In the genomic region with DNA sequence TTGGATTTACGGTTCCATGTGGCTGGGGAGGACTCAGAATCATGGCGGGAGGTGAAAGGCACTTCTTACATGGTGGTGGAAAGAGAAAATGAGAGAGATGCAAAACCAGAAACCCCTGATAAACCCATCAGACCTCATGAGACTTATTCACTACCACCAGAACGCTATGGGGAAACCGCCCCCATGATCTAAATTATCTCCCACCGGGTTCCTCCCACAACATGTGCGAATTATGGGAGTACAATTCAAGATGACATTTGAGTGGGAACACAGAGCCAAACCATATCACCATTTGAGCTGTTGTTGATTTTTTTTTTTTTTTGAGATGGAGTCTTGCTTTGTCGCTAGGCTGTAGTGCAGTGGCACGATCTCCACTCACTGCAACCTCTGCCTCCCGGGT, we compare ENCODE assay signal across 33 cellular contexts. TPM values are rescaled to one million over a fixed set of nuclear protein-coding genes. Genes with fewer than 3 reads are reported as not detected.
"Had no signal": no experiment of that assay in that cellular context is flagged by ENCODE, and none has a peak within 500 bp of the region (broad histone marks: within the 10 kb centered on the region; RNA-seq: fewer than 3 reads in every experiment).

No MANE protein-coding gene starts in this region.

- ATAC-seq: activated CD8-positive, alpha-beta T cell treated with anti-CD3 and anti-CD28 coated beads for 36 hours; activated naive CD4-positive, alpha-beta T cell treated with anti-CD3 and anti-CD28 coated beads, Interleukin-2, amount 50 U/mL, for 72 hours; activated T-cell treated with anti-CD3 and anti-CD28 coated beads, Interleukin-2, amount 50 U/mL, for 4 hours; activated T-cell treated with anti-CD3 and anti-CD28 coated beads, Interleukin-2, amount 50 U/mL, for 72 hours; activated T-helper 17 cell treated with anti-CD3 and anti-CD28 coated beads, Interleukin-2, amount 50 U/mL, for 72 hours had no signal

- H3K4me3 ChIP-seq: adrenal gland, cardiac muscle cell had no signal

- H3K27ac ChIP-seq: adrenal gland, cardiac muscle cell, VCaP had no signal

- FAIRE-seq: astrocyte, bronchial epithelial cell, TTC549 had no signal

- H3K9me3 ChIP-seq: adrenal gland had no signal

- H3K36me3 ChIP-seq: adrenal gland, cardiac muscle cell had no signal

- DNase-seq: activated B cell treated with CpG ODN at 0.5 μM for 24 hours; activated CD4-positive, alpha-beta memory T cell treated with anti-CD3 and anti-CD28 coated beads for 36 hours; activated CD4-positive, alpha-beta T cell treated with anti-CD3 and anti-CD28 coated beads for 4 hours; activated CD4-positive, alpha-beta T cell treated with anti-CD3 and anti-CD28 coated beads, Interleukin-2, amount 10 ng/mL, durations not matched to agents 24 days and 14 days; activated CD4-positive, alpha-beta T cell treated with anti-CD3 and anti-CD28 coated beads, Interleukin-2, amount 50 U/mL, for 1 hour; activated CD4-positive, alpha-beta T cell treated with anti-CD3 and anti-CD28 coated beads, Interleukin-2, amount 50 U/mL, for 4 hours; activated CD4-positive, CD25-positive, alpha-beta regulatory T cell treated with anti-CD3 and anti-CD28 coated beads, Interleukin-2, amount 50 U/mL, for 72 hours; activated CD8-positive, alpha-beta memory T cell treated with anti-CD3 and anti-CD28 coated beads, Interleukin-2, amount 50 U/mL, for 4 hours; activated CD8-positive, alpha-beta T cell treated with anti-CD3 and anti-CD28 coated beads for 36 hours; activated effector memory CD4-positive, alpha-beta T cell treated with anti-CD3 and anti-CD28 coated beads, Interleukin-2, amount 50 U/mL, for 16 hours; activated gamma-delta T cell treated with Interleukin-2 at 50 U/mL for 16 hours; activated naive CD4-positive, alpha-beta T cell; activated naive CD4-positive, alpha-beta T cell treated with anti-CD3 and anti-CD28 coated beads for 36 hours; activated naive CD4-positive, alpha-beta T cell treated with anti-CD3 and anti-CD28 coated beads, Interleukin-2, amount 50 U/mL, for 16 hours; activated naive CD8-positive, alpha-beta T cell treated with anti-CD3 and anti-CD28 coated beads for 36 hours; activated T-cell treated with anti-CD3 and anti-CD28 coated beads for 4 hours; activated T-cell treated with anti-CD3 and anti-CD28 coated beads, Interleukin-2, amount 50 U/mL, for 1 hour; activated T-cell treated with anti-CD3 and anti-CD28 coated beads, Interleukin-2, amount 50 U/mL, for 4 hours; activated T-cell treated with anti-CD3 and anti-CD28 coated beads, Interleukin-2, amount 50 U/mL, for 72 hours; adrenal gland; amniotic stem cell; aorta; T-helper 1 cell; T-helper 2 cell; T-helper 9 cell had no signal

- H3K27me3 ChIP-seq: adrenal gland, cardiac muscle cell had no signal

RNA-seq across cellular contexts. Expression of a gene that starts 16.5 kb away (rescaled TPM):
- total RNA-seq: activated CD4-positive, alpha-beta memory T cell treated with anti-CD3 and anti-CD28 coated beads for 36 hours; activated CD4-positive, alpha-beta T cell treated with anti-CD3 and anti-CD28 coated beads, Interleukin-2, amount 10 ng/mL, durations not matched to agents 24 days and 14 days; activated T-helper 1 cell treated with anti-CD3 and anti-CD28 coated beads, Interleukin-12 subunit alpha, Interleukin-12 subunit beta, Interleukin-2, Interleukin-4 antibody, amounts not matched to agents 30 ng/mL and 10 ng/mL and 1 ng/mL, durations not matched to agents 14 hours and 24 hours and 36 hours had no signal
